ENCODE assay signal across 8 cellular contexts in the genomic region with DNA sequence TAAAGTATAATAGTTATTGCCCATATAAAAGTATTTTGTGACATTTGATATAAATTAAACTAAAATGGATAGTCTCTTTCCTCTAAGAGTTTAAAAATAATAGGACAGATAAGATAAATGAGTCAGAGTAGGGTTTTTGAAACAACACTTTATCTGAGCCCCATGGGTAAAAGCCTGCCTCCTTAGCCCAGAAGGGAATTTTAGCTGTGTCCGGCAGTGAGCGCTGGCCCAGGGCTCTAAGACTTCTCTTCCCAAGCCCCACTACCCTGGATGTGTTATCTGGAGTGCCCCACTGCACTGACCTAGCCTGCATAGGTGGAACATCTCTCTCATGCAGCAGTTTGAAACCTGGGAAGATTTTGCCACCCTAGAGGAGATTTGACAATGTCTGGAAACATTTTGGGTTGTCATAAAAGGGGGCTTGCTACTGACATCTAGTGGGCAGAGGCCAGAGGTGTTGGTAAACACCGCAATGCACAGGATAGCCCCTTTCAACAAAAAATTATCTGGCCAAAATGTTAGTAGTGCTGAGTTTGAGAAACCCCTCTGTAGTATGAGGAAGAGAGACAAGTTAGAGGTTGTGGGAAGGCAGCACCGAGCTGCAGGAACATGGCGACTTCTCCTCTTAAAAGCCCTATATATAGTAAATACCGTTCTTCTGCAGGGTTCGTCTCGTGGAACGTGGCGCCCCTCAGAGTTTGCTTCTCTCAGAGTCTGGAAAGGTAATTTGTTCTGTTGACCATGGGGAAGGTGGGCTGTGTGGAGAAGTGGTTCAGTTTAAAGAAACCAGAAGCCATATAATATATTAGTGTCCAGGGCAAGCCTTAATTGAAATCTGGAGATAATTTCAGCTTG. TPM values are rescaled to one million over a fixed set of nuclear protein-coding genes. Genes with fewer than 3 reads are reported as not detected.
DNase-seq lines count a peak whose midpoint lies in the region; ATAC-seq and TF ChIP-seq lines count a peak whose summit lies in the region.

No MANE protein-coding gene starts in this region.

- H3K27me3 ChIP-seq in SK-N-SH (ENCODE audit: insufficient read depth) (no peaks in the 10 kb centered on the region), parathyroid adenoma (ENCODE audit: control insufficient read depth, insufficient read depth, low read length) (no peaks in the 10 kb centered on the region)

- H3K4me2 ChIP-seq in SK-N-SH (no peak overlapping the region), parathyroid adenoma (ENCODE audit: low read length) (no peak overlapping the region)

- H3K4me1 ChIP-seq in SK-N-SH (ENCODE audit: control insufficient read depth in 1 of 2, insufficient read depth in 2 of 2, low read depth in 1 of 2, low read length in 1 of 2) (no peaks in the 10 kb centered on the region; a peak in 1 of 4 replicates), parathyroid adenoma (no peaks in the 10 kb centered on the region)

- H3K36me3 ChIP-seq in SK-N-SH (replicated peaks in 1 of 2; ENCODE audit: control insufficient read depth in 1 of 2, insufficient read depth in 2 of 2, low read length in 1 of 2) (peaks cover 22 to 41% of the 10 kb centered on the region in 2 experiments), parathyroid adenoma (ENCODE audit: control insufficient read depth, insufficient read depth, low read length) (no peaks in the 10 kb centered on the region)

- TF ChIP-seq CTCF in SK-N-SH (IDR thresholded peaks at IDR 0.05), result peak; percentile 78
- peak; percentile 76 for TF ChIP-seq CTCF in fibroblast of the aortic adventitia (IDR thresholded peaks at IDR 0.05; ENCODE audit: insufficient read depth, low read length)
- TF ChIP-seq CTCF in parathyroid adenoma (IDR thresholded peaks at IDR 0.05), result peak; percentile 49

- H3K27ac ChIP-seq in SK-N-SH (ENCODE audit: low read depth in 2 of 2, low read length in 1 of 2), result no peak overlapping the region
- H3K27ac ChIP-seq in parathyroid adenoma, result no peak overlapping the region

- WGBS in SK-N-SH (ENCODE audit: low lambda C conversion rate), result 82% methylated on average over 10 of the region's 10 CpGs

- POLR2A ChIA-PET in SK-N-SH (lab: Yijun Ruan, JAX), result no interaction called here

- DNase-seq in Caki2 (ENCODE audit: low read depth) (peak; percentile 39), HCEC 1CT (peak; percentile 35), SK-N-SH (peak; percentile 63), fibroblast of the aortic adventitia (ENCODE audit: low read depth) (peak; percentile 56), mesenteric fat pad (ENCODE audit: low spot score) (no peak), DMS153 (lab: John Stamatoyannopoulos, UW) (no peak)

- TF ChIP-seq EP300 in SK-N-SH (IDR thresholded peaks at IDR 0.05; ENCODE audit: borderline replicate concordance in 1 of 2, low read depth in 1 of 2, low read length in 1 of 2), result no peak

- CTCF ChIA-PET in SK-N-SH (lab: Yijun Ruan, JAX), result interaction anchor here (0.6 to 2.4 kb wide), 27 partner anchors 9 to 261 kb away, joined by 3 to 24 read pairs (median 3); a partner anchor contains a TSS

- no peak overlapping the region for H2AFZ ChIP-seq in SK-N-SH (ENCODE audit: low read depth)
- H2AFZ ChIP-seq in parathyroid adenoma, result no peak overlapping the region

- H3K79me2 ChIP-seq in SK-N-SH (ENCODE audit: insufficient read depth), result no peaks in the 10 kb centered on the region
- H3K79me2 ChIP-seq in parathyroid adenoma, result no peaks in the 10 kb centered on the region

- ATAC-seq in HG02973 (IDR thresholded peaks at IDR 0.05; ENCODE audit: unreplicated experiment), result no peak

- H3K9ac ChIP-seq in SK-N-SH (no peak overlapping the region), parathyroid adenoma (no peak overlapping the region)

- H3K9me3 ChIP-seq in SK-N-SH (no peaks in the 10 kb centered on the region), parathyroid adenoma (ENCODE audit: control insufficient read depth, low read length) (no peaks in the 10 kb centered on the region)

- H3K4me3 ChIP-seq in SK-N-SH (ENCODE audit: low read depth in 2 of 2, low read length in 1 of 2) (no peak overlapping the region; a peak in 1 of 4 replicates), fibroblast of the aortic adventitia (ENCODE audit: low read depth, low read length) (no peak overlapping the region), parathyroid adenoma (ENCODE audit: low read depth, low read length) (no peak overlapping the region)

- H4K20me1 ChIP-seq in SK-N-SH (ENCODE audit: insufficient read depth), result no peaks in the 10 kb centered on the region

- no peaks in the 10 kb centered on the region for H3K9me2 ChIP-seq in SK-N-SH

- no peaks in the 10 kb centered on the region for H3F3A ChIP-seq in SK-N-SH (replicated peaks; ENCODE audit: insufficient read depth)

- in situ Hi-C loops in Caki2 (cut with HindIII; ENCODE audit: low pct_unique_long_range_greater_than_20kb, low sequenced_read_pairs), result no loop called here

- TF ChIP-seq RAD21 in SK-N-SH (IDR thresholded peaks at IDR 0.05; ENCODE audit: low read length), result peak; percentile 74

TF ChIP-seq in SK-N-SH, 30 proteins besides CTCF, POLR2A, EP300 and RAD21:
- no peak for TF ChIP-seq TCF12 (IDR thresholded peaks at IDR 0.05)
- TF ChIP-seq GATA2 (CRISPR knock-in tag; IDR thresholded peaks at IDR 0.05), result no peak
- no peak for TF ChIP-seq GABPA (IDR thresholded peaks at IDR 0.05; ENCODE audit: low read depth)
- TF ChIP-seq, protein P1, sequence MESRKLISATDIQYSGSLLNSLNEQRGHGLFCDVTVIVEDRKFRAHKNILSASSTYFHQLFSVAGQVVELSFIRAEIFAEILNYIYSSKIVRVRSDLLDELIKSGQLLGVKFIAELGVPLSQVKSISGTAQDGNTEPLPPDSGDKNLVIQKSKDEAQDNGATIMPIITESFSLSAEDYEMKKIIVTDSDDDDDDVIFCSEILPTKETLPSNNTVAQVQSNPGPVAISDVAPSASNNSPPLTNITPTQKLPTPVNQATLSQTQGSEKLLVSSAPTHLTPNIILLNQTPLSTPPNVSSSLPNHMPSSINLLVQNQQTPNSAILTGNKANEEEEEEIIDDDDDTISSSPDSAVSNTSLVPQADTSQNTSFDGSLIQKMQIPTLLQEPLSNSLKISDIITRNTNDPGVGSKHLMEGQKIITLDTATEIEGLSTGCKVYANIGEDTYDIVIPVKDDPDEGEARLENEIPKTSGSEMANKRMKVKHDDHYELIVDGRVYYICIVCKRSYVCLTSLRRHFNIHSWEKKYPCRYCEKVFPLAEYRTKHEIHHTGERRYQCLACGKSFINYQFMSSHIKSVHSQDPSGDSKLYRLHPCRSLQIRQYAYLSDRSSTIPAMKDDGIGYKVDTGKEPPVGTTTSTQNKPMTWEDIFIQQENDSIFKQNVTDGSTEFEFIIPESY (IDR thresholded peaks at IDR 0.05; ENCODE audit: borderline replicate concordance, low read depth), result no peak
- TF ChIP-seq, protein P2, sequence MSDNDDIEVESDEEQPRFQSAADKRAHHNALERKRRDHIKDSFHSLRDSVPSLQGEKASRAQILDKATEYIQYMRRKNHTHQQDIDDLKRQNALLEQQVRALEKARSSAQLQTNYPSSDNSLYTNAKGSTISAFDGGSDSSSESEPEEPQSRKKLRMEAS (IDR thresholded peaks at IDR 0.05; ENCODE audit: low read depth), result no peak
- TF ChIP-seq SMC3 (IDR thresholded peaks at IDR 0.05; ENCODE audit: low read depth, low read length), result peak; percentile 72

RNA-seq across cellular contexts. Expression of a gene that starts 29.3 kb away (rescaled TPM):
- 26.4 and 58.6 TPM in 2 replicates for total RNA-seq in Caki2 (2014; rRNA removed; shearing (Covaris generic); ENCODE audit: low replicate concordance)
- polyA plus RNA-seq in SK-N-SH (2012; rRNA removed), result 25.0 and 34.2 TPM in 2 replicates
- 24.0 and 24.6 TPM in 2 replicates for polyA plus RNA-seq in SK-N-SH (2012; cell fraction: cytosol; rRNA removed)
- polyA plus RNA-seq in SK-N-SH (2012; cell fraction: nucleus; rRNA removed), result 14.2 and 21.5 TPM in 2 replicates
- total RNA-seq in fibroblast of the aortic adventitia (ENCODE audit: low replicate concordance) (31.0 and 39.5 TPM in 2 replicates), mesenteric fat pad (29.5 TPM)

Comparison
In these comparisons a context has a peak if more than half of its experiments do, and no peak if none do; other contexts are left out.
1. DNase-seq: peak in Caki2 (single experiment), HCEC 1CT (single experiment), SK-N-SH (single experiment) and fibroblast of the aortic adventitia (single experiment); none in mesenteric fat pad (single experiment) and DMS153 (single experiment).
2. Peak in every context shown above with its lines, with median percentiles within 50 percentile points of each other: CTCF ChIP-seq.